Comparison of ENCODE assay signal across 21 cellular contexts in genomic region chr10:116316533-116316932, GRCh38. TPM values are rescaled to one million over a fixed set of nuclear protein-coding genes. Genes with fewer than 3 reads are reported as not detected.
A peak's percentile ranks its signal among the peaks of the same experiment; 100 is the strongest.
DNase-seq lines count a peak whose midpoint lies in the region; FAIRE-seq and TF ChIP-seq lines count a peak whose summit lies in the region.
"Had no signal": no experiment of that assay in that cellular context is flagged by ENCODE, and none has a peak within 500 bp of the region (broad histone marks: within the 10 kb centered on the region; RNA-seq: fewer than 3 reads in every experiment).

No MANE protein-coding gene starts in this region.

- H3K4me3 ChIP-seq in Jurkat, Clone E6-1 (ENCODE audit: low read length): no peak overlapping the region
- no peak overlapping the region for H3K4me3 ChIP-seq in SJCRH30
- H3K4me3 ChIP-seq in osteoblast (ENCODE audit: insufficient read depth, low read length): no peak overlapping the region
- H3K4me3 ChIP-seq: esophagus muscularis mucosa, SK-N-MC, transverse colon had no signal

- H3K36me3 ChIP-seq in SJCRH30 (no peaks in the 10 kb centered on the region), osteoblast (ENCODE audit: insufficient read depth, low read length) (no peaks in the 10 kb centered on the region)
- H3K36me3 ChIP-seq: esophagus muscularis mucosa, transverse colon had no signal

- FAIRE-seq in frontal cortex (lab: Jason Lieb, UNC): no peak
- FAIRE-seq: colon had no signal

- H3K27ac ChIP-seq in SJCRH30: 0 out of 2 replicates have a peak overlapping the region, but pooled peaks have one; percentile 1
- no peak overlapping the region for H3K27ac ChIP-seq in osteoblast (ENCODE audit: low read depth, low read length)
- H3K27ac ChIP-seq: 22Rv1, esophagus muscularis mucosa, HL-60, SK-N-MC, transverse colon had no signal

- H3K27me3 ChIP-seq in SJCRH30 (no peaks in the 10 kb centered on the region), osteoblast (ENCODE audit: insufficient read depth, low read length) (no peaks in the 10 kb centered on the region)
- H3K27me3 ChIP-seq: esophagus muscularis mucosa, transverse colon had no signal

- H4K20me1 ChIP-seq in osteoblast (ENCODE audit: insufficient read depth, low read length): no peaks in the 10 kb centered on the region

- no peak overlapping the region for H3K4me2 ChIP-seq in osteoblast (ENCODE audit: insufficient read depth, low read length)

- H3K79me2 ChIP-seq in osteoblast (ENCODE audit: insufficient read depth, low read length): no peaks in the 10 kb centered on the region

- no peak for TF ChIP-seq CTCF in osteoblast (IDR thresholded peaks at IDR 0.05; ENCODE audit: extremely low read depth, low read depth, low read length)

- peak in 2 of 3 experiments; percentile 13 to 16 for DNase-seq in NCI-H1417 (lab: John Stamatoyannopoulos, UW)
- no peak for DNase-seq in NCI-H1417 treated with DMSO at 0.1 percent for 48 hours (lab: John Stamatoyannopoulos, UW)
- peak; percentile 76 for DNase-seq in Jurkat, Clone E6-1 (ENCODE audit: low read depth, low spot score)
- DNase-seq in SJCRH30: peak; percentile 19 to 72
- peak; percentile 34 for DNase-seq in myocyte (ENCODE audit: low read depth)
- DNase-seq in HK-2 (ENCODE audit: unreplicated experiment): no peak
- no peak for DNase-seq in frontal cortex (ENCODE audit: low spot score in 2 of 2)
- no peak for DNase-seq in osteoblast (ENCODE audit: insufficient read length, low spot score, missing footprints)
- DNase-seq: activated CD4-positive, CD25-positive, alpha-beta regulatory T cell; activated naive CD8-positive, alpha-beta T cell treated with anti-CD3 and anti-CD28 coated beads, Interleukin-2, amount 50 U/mL, for 24 hours; activated T-cell treated with anti-CD3 and anti-CD28 coated beads, Interleukin-2, amount 50 U/mL, for 1 hour; COR-L47; NCI-H1048; transverse colon had no signal

- H3K9me3 ChIP-seq in SJCRH30 (replicated peaks) (no peaks in the 10 kb centered on the region), osteoblast (ENCODE audit: low read depth, low read length) (no peaks in the 10 kb centered on the region)
- H3K9me3 ChIP-seq: esophagus muscularis mucosa, transverse colon had no signal

- H2AFZ ChIP-seq in osteoblast (ENCODE audit: low read length): no peak overlapping the region

- H3K4me1 ChIP-seq in SJCRH30 (peaks cover 10% of the 10 kb centered on the region), osteoblast (ENCODE audit: insufficient read depth, low read length) (no peaks in the 10 kb centered on the region)
- H3K4me1 ChIP-seq: esophagus muscularis mucosa, transverse colon had no signal

RNA-seq across cellular contexts. Expression of gene CCDC172, which starts 7.7 kb away (rescaled TPM):
- not detected for polyA plus RNA-seq in Jurkat, Clone E6-1 (2012; ENCODE audit: insufficient read depth, insufficient read length)
- total RNA-seq in SJCRH30 (2014; rRNA removed; shearing (Covaris generic)): not detected in 2 replicates
- not detected in 2 replicates for total RNA-seq in myocyte
- not detected for polyA plus RNA-seq in myocyte (2012)
- total RNA-seq in frontal cortex: not detected
- total RNA-seq in osteoblast: not detected in 2 replicates
- total RNA-seq: esophagus muscularis mucosa, mesenteric fat pad, NCI-H460, transverse colon had no signal

RNA-seq across cellular contexts. Expression of gene GFRA1, which starts 43.5 kb away (rescaled TPM):
- 6.1 TPM for polyA plus RNA-seq in Jurkat, Clone E6-1 (2012; ENCODE audit: insufficient read depth, insufficient read length)
- total RNA-seq in SJCRH30 (2014; rRNA removed; shearing (Covaris generic)): 24.3 and 26.5 TPM in 2 replicates
- 11.1 and 12.9 TPM in 2 replicates for total RNA-seq in myocyte
- polyA plus RNA-seq in myocyte (2012): 31.2 TPM
- total RNA-seq in frontal cortex: 8.2 TPM
- total RNA-seq in osteoblast: 76.0 and 76.6 TPM in 2 replicates

Comparison
In these comparisons a context has a peak if more than half of its experiments do, and no peak if none do; other contexts are left out.
1. DNase-seq: peak in NCI-H1417 (2 of 3), Jurkat, Clone E6-1 (single experiment), SJCRH30 (2 of 2) and myocyte (single experiment); none in NCI-H1417 treated with DMSO at 0.1 percent for 48 hours (single experiment), HK-2 (single experiment), frontal cortex (0 of 2) and osteoblast (single experiment).